In genomic region chr6:75044846-75045245, GRCh38 we compare ENCODE assay signal across 24 cellular contexts.
"Had no signal": no experiment of that assay in that cellular context is flagged by ENCODE, and none has a peak within 500 bp of the region (broad histone marks: within the 10 kb centered on the region; RNA-seq: fewer than 3 reads in every experiment).

No MANE protein-coding gene starts in this region.

- DNase-seq: activated B cell treated with CpG ODN at 0.5 μM for 24 hours; activated CD4-positive, alpha-beta T cell treated with anti-CD3 and anti-CD28 coated beads for 1 hour; activated CD4-positive, alpha-beta T cell treated with anti-CD3 and anti-CD28 coated beads, Interleukin-2, amount 10 ng/mL, durations not matched to agents 24 days and 14 days; activated CD4-positive, alpha-beta T cell treated with anti-CD3 and anti-CD28 coated beads, Interleukin-2, amount 50 U/mL, for 48 hours; activated CD8-positive, alpha-beta memory T cell treated with anti-CD3 and anti-CD28 coated beads, Interleukin-2, amount 10 ng/mL, durations not matched to agents 7 days and 5 days; activated effector memory CD4-positive, alpha-beta T cell treated with Interleukin-2 at 50 U/mL for 16 hours; activated naive CD4-positive, alpha-beta T cell; activated T-cell treated with anti-CD3 and anti-CD28 coated beads, Interleukin-2, amount 50 U/mL, for 24 hours; aorta; NCI-H1092; NCI-H1417 treated with DMSO at 0.1 percent for 48 hours; NCI-H1694; NCI-H2081; NCI-H510A treated with DMSO at 0.1 percent for 48 hours; NCI-H69; NK-92 treated with Interleukin-12 subunit alpha and Interleukin-12 subunit beta, amount 100 ng/mL, for 24 hours; OCI-M1; RPMI8226; T-cell; T-helper 2 cell; T1000 had no signal

- ATAC-seq: activated CD8-positive, alpha-beta memory T cell treated with anti-CD3 and anti-CD28 coated beads, Interleukin-2, amount 10 ng/mL, durations not matched to agents 7 days and 5 days; Panc1; Right ventricle myocardium inferior; T-cell had no signal

- H3K27ac ChIP-seq: SK-N-MC had no signal

- H3K4me3 ChIP-seq: SK-N-MC had no signal
